ENCODE assay signal across 13 cellular contexts in the genomic region with DNA sequence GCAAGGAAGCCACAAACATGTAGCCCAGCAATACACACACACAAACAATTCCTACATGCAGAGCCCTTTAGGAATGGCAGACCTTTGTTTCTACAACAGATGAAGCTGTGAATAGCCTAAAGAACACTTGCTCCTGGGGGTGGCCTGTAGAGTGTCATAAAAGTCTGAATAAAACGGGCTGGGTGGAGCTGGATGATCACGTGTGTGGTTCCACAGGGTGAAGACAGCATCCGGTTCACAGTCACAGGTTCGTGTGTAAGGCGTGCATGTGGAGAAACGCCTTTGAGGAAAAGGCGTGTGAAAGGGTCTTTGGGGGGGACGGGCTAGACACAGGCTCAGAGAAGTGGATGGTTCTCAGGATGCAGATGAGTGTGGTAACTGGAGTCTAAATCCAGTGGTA.
A peak's percentile ranks its signal among the peaks of the same experiment; 100 is the strongest.
DNase-seq lines count a peak whose midpoint lies in the region; ATAC-seq and TF ChIP-seq lines count a peak whose summit lies in the region.
"Had no signal": no experiment of that assay in that cellular context is flagged by ENCODE, and none has a peak within 500 bp of the region (broad histone marks: within the 10 kb centered on the region; RNA-seq: fewer than 3 reads in every experiment).

No MANE protein-coding gene starts in this region.

- H3K36me3 ChIP-seq in smooth muscle cell (ENCODE audit: low read depth): peaks cover 5% of the 10 kb centered on the region

- H3K27me3 Mint-ChIP-seq in activated naive CD4-positive, alpha-beta T cell treated with anti-CD3 and anti-CD28 coated beads, Interleukin-2, amount 50 U/mL, for 24 hours: no peaks in the 10 kb centered on the region
- no peaks in the 10 kb centered on the region for H3K27me3 Mint-ChIP-seq in activated naive CD4-positive, alpha-beta T cell treated with anti-CD3 and anti-CD28 coated beads, Interleukin-2, amount 10 ng/mL, durations not matched to agents 7 days and 5 days
- no peaks in the 10 kb centered on the region for H3K27me3 Mint-ChIP-seq in T-helper 17 cell
- H3K27me3 Mint-ChIP-seq in glutamatergic neuron (ENCODE audit: unreplicated experiment): peaks cover 42% of the 10 kb centered on the region

- no peak overlapping the region for H3K4me3 Mint-ChIP-seq in activated naive CD4-positive, alpha-beta T cell treated with anti-CD3 and anti-CD28 coated beads, Interleukin-2, amount 50 U/mL, for 24 hours
- H3K4me3 Mint-ChIP-seq in activated naive CD4-positive, alpha-beta T cell treated with anti-CD3 and anti-CD28 coated beads, Interleukin-2, amount 10 ng/mL, durations not matched to agents 7 days and 5 days: no peak overlapping the region
- H3K4me3 Mint-ChIP-seq in T-helper 17 cell: peak overlapping the region; percentile 31
- H3K4me3 Mint-ChIP-seq in glutamatergic neuron (ENCODE audit: unreplicated experiment): no peak overlapping the region
- H3K4me3 Mint-ChIP-seq: nephron progenitor cell had no signal

- no peak for TF ChIP-seq CTCF in glutamatergic neuron (IDR thresholded peaks at IDR 0.05; ENCODE audit: partially characterized antibody, unreplicated experiment)
- TF ChIP-seq CTCF in smooth muscle cell (IDR thresholded peaks at IDR 0.05; ENCODE audit: borderline replicate concordance, insufficient read depth, poor library complexity, severe bottlenecking): no peak

- peaks cover 2% of the 10 kb centered on the region for H3K36me3 Mint-ChIP-seq in activated naive CD4-positive, alpha-beta T cell treated with anti-CD3 and anti-CD28 coated beads, Interleukin-2, amount 50 U/mL, for 24 hours
- peaks cover 10% of the 10 kb centered on the region for H3K36me3 Mint-ChIP-seq in activated naive CD4-positive, alpha-beta T cell treated with anti-CD3 and anti-CD28 coated beads, Interleukin-2, amount 10 ng/mL, durations not matched to agents 7 days and 5 days
- H3K36me3 Mint-ChIP-seq in T-helper 17 cell (ENCODE audit: low read depth) (peaks cover 2% of the 10 kb centered on the region), glutamatergic neuron (ENCODE audit: unreplicated experiment) (peaks cover 13% of the 10 kb centered on the region)

- peaks cover 29% of the 10 kb centered on the region for H4K20me1 ChIP-seq in smooth muscle cell (ENCODE audit: low read depth)

- H3K9me3 ChIP-seq in T-helper 17 cell (ENCODE audit: control insufficient read depth, low read length, poor library complexity, severe bottlenecking): no peaks in the 10 kb centered on the region
- no peaks in the 10 kb centered on the region for H3K9me3 ChIP-seq in smooth muscle cell (replicated peaks; ENCODE audit: low read depth)

- peak overlapping the region; percentile 25 for H3K27ac Mint-ChIP-seq in activated naive CD4-positive, alpha-beta T cell treated with anti-CD3 and anti-CD28 coated beads, Interleukin-2, amount 50 U/mL, for 24 hours
- H3K27ac Mint-ChIP-seq in activated naive CD4-positive, alpha-beta T cell treated with anti-CD3 and anti-CD28 coated beads, Interleukin-2, amount 10 ng/mL, durations not matched to agents 7 days and 5 days: no peak overlapping the region
- H3K27ac Mint-ChIP-seq in T-helper 17 cell (peak overlapping the region; percentile 79), glutamatergic neuron (ENCODE audit: unreplicated experiment) (peak overlapping the region; percentile 76)
- H3K27ac Mint-ChIP-seq: nephron progenitor cell had no signal

- H3K4me1 ChIP-seq in smooth muscle cell (ENCODE audit: low read depth): peaks cover 25% of the 10 kb centered on the region

- 96% methylated on average over 8 of the region's 8 CpGs for WGBS in smooth muscle cell (ENCODE audit: low lambda C conversion rate)

- peak; percentile 48 for ATAC-seq in T-helper 17 cell
- ATAC-seq: GM12878 had no signal

- no peaks in the 10 kb centered on the region for H3K27me3 ChIP-seq in smooth muscle cell (ENCODE audit: low read depth)

- no peak overlapping the region for H3K9ac ChIP-seq in smooth muscle cell (ENCODE audit: low read depth)

- CTCF ChIA-PET in activated naive CD4-positive, alpha-beta T cell treated with anti-CD3 and anti-CD28 coated beads, Interleukin-2, amount 10 ng/mL, durations not matched to agents 7 days and 5 days (lab: Charles Lee): interaction anchor here (1.0 to 1.8 kb wide), 2 partner anchors 13 to 21 kb away, joined by 3 to 4 read pairs; no protein-coding TSS in a partner anchor

- H3K4me3 ChIP-seq in smooth muscle cell: no peak overlapping the region
- H3K4me3 ChIP-seq: GM12878 had no signal

- H3K9me3 Mint-ChIP-seq in activated naive CD4-positive, alpha-beta T cell treated with anti-CD3 and anti-CD28 coated beads, Interleukin-2, amount 50 U/mL, for 24 hours: no peaks in the 10 kb centered on the region
- H3K9me3 Mint-ChIP-seq in activated naive CD4-positive, alpha-beta T cell treated with anti-CD3 and anti-CD28 coated beads, Interleukin-2, amount 10 ng/mL, durations not matched to agents 7 days and 5 days: no peaks in the 10 kb centered on the region
- peaks cover 48% of the 10 kb centered on the region for H3K9me3 Mint-ChIP-seq in glutamatergic neuron (ENCODE audit: unreplicated experiment)

- peaks cover 52% of the 10 kb centered on the region for H3K4me1 Mint-ChIP-seq in activated naive CD4-positive, alpha-beta T cell treated with anti-CD3 and anti-CD28 coated beads, Interleukin-2, amount 50 U/mL, for 24 hours
- H3K4me1 Mint-ChIP-seq in activated naive CD4-positive, alpha-beta T cell treated with anti-CD3 and anti-CD28 coated beads, Interleukin-2, amount 10 ng/mL, durations not matched to agents 7 days and 5 days: peaks cover 36% of the 10 kb centered on the region
- H3K4me1 Mint-ChIP-seq in T-helper 17 cell (peaks cover 44% of the 10 kb centered on the region), glutamatergic neuron (ENCODE audit: low read depth, unreplicated experiment) (peaks cover 45% of the 10 kb centered on the region)

- no peaks in the 10 kb centered on the region for H3K79me2 ChIP-seq in smooth muscle cell (ENCODE audit: low read depth)

- no peak overlapping the region for H2AFZ ChIP-seq in smooth muscle cell (ENCODE audit: low read depth)

- peaks cover 19% of the 10 kb centered on the region for H3F3A ChIP-seq in smooth muscle cell (ENCODE audit: low read depth)

- H3K4me2 ChIP-seq in smooth muscle cell: peak overlapping the region; percentile 73

- H3K27ac ChIP-seq in smooth muscle cell (ENCODE audit: low read depth): peak overlapping the region; percentile 82

- no peak for DNase-seq in activated naive CD4-positive, alpha-beta T cell treated with anti-CD3 and anti-CD28 coated beads, Interleukin-2, amount 10 ng/mL, durations not matched to agents 7 days and 5 days
- no peak for DNase-seq in T-helper 17 cell
- DNase-seq in glutamatergic neuron: no peak
- DNase-seq in smooth muscle cell (lab: John Stamatoyannopoulos, UW; ENCODE audit: unreplicated experiment): no peak
- DNase-seq in foreskin melanocyte: no peak
- DNase-seq in NCI-H345 treated with DMSO at 0.1 percent for 48 hours (lab: John Stamatoyannopoulos, UW; ENCODE audit: unreplicated experiment): no peak
- no peak for DNase-seq in OCI-M1 (lab: John Stamatoyannopoulos, UW)
- DNase-seq: activated naive CD4-positive, alpha-beta T cell treated with anti-CD3 and anti-CD28 coated beads, Interleukin-2, amount 50 U/mL, for 16 hours; NCI-H2171; nephron progenitor cell; substantia nigra had no signal
